In the genomic region with DNA sequence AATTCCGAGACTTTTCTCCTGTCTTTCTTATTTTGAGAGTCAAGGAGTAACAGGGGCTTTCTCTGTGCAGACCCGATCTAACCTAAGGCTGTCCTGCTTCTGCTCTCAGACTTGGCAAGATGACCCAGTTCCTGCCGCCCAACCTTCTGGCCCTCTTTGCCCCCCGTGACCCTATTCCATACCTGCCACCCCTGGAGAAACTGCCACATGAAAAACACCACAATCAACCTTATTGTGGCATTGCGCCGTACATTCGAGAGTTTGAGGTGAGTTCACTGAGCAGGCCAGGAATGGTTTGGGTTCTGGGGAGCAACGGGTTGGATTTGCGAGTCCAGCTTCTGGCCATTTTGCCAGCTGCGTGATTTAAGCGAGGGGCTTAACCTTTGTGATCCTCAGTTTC, we compare ENCODE assay signal across 9 cellular contexts. TPM values are rescaled to one million over a fixed set of nuclear protein-coding genes. Genes with fewer than 3 reads are reported as not detected.
A peak's percentile ranks its signal among the peaks of the same experiment; 100 is the strongest.
DNase-seq lines count a peak whose midpoint lies in the region; ATAC-seq and TF ChIP-seq lines count a peak whose summit lies in the region.
"Had no signal": no experiment of that assay in that cellular context is flagged by ENCODE, and none has a peak within 500 bp of the region (broad histone marks: within the 10 kb centered on the region; RNA-seq: fewer than 3 reads in every experiment).

No MANE protein-coding gene starts in this region.

- peak overlapping the region; percentile 87 for H3K27ac ChIP-seq in foreskin keratinocyte

- no peaks in the 10 kb centered on the region for H3K9me3 ChIP-seq in T-helper 17 cell (ENCODE audit: control insufficient read depth, low read length, poor library complexity, severe bottlenecking)

- ATAC-seq in T-helper 17 cell (no peak), foreskin keratinocyte (no peak), GM19397 (IDR thresholded peaks at IDR 0.05; ENCODE audit: unreplicated experiment) (no peak)

- peaks cover 8% of the 10 kb centered on the region for H3K4me1 ChIP-seq in foreskin keratinocyte

- DNase-seq in GM12865 (ENCODE audit: low read depth) (no peak), T-helper 17 cell (no peak), foreskin keratinocyte (no peak), skeletal muscle cell (ENCODE audit: low read depth) (no peak), amygdala (lab: John Stamatoyannopoulos, UW) (no peak), occipital lobe (lab: John Stamatoyannopoulos, UW) (no peak), DMS153 treated with DMSO at 0.1 percent for 48 hours (lab: John Stamatoyannopoulos, UW; ENCODE audit: unreplicated experiment) (no peak)
- DNase-seq: RPMI8226 had no signal

- no peak for TF ChIP-seq CTCF in GM12865 (IDR thresholded peaks at IDR 0.05; ENCODE audit: insufficient read depth, low read depth, low read length, missing control alignments)
- TF ChIP-seq CTCF in foreskin keratinocyte (conservative IDR thresholded peaks at IDR 0.05): no peak

- peaks cover 33% of the 10 kb centered on the region for H3K4me1 Mint-ChIP-seq in T-helper 17 cell

- peaks cover 9% of the 10 kb centered on the region for H3K36me3 Mint-ChIP-seq in T-helper 17 cell (ENCODE audit: low read depth)

- H3K27me3 Mint-ChIP-seq in T-helper 17 cell: peaks cover 3% of the 10 kb centered on the region

- H3K27me3 ChIP-seq in foreskin keratinocyte: no peaks in the 10 kb centered on the region

- peak overlapping the region; percentile 96 for H3K4me3 Mint-ChIP-seq in T-helper 17 cell

- H3K27ac Mint-ChIP-seq in T-helper 17 cell: peak overlapping the region; percentile 97

- H3K4me3 ChIP-seq in GM12865 (ENCODE audit: low read depth, low read length) (peak overlapping the region; percentile 91), skeletal muscle cell (ENCODE audit: low read depth, low read length) (peak overlapping the region; percentile 96)

RNA-seq across cellular contexts. Expression of a gene that starts 1.0 kb away (rescaled TPM):
- total RNA-seq in T-helper 17 cell (100 to 1,000 TPM; 352 to 394 TPM), foreskin keratinocyte (138 and 160 TPM in 2 replicates), occipital lobe (112 TPM)
- 183 and 199 TPM in 2 replicates for polyA plus RNA-seq in foreskin keratinocyte

RNA-seq across cellular contexts. Expression of a gene that starts 13.8 kb away (rescaled TPM):
- not detected for total RNA-seq in T-helper 17 cell
- total RNA-seq in foreskin keratinocyte: not detected in 2 replicates
- polyA plus RNA-seq in foreskin keratinocyte: not detected in 2 replicates
- under 0.01 TPM for total RNA-seq in occipital lobe

RNA-seq across cellular contexts. Expression of a gene that starts 21.7 kb away (rescaled TPM):
- not detected for total RNA-seq in T-helper 17 cell
- total RNA-seq in foreskin keratinocyte: 10.0 and 11.7 TPM in 2 replicates
- polyA plus RNA-seq in foreskin keratinocyte: 15.2 and 17.2 TPM in 2 replicates
- not detected for total RNA-seq in occipital lobe

RNA-seq across cellular contexts. Expression of a gene that starts 27.9 kb away (rescaled TPM):
- 1 to 10 TPM; 4.7 to 5.2 TPM for total RNA-seq in T-helper 17 cell
- total RNA-seq in foreskin keratinocyte: 2.4 and 3.0 TPM in 2 replicates
- polyA plus RNA-seq in foreskin keratinocyte: 3.8 and 4.3 TPM in 2 replicates
- 28.7 TPM for total RNA-seq in occipital lobe

RNA-seq across cellular contexts. Expression of a gene that starts 28.7 kb away (rescaled TPM):
- total RNA-seq in T-helper 17 cell: not detected
- total RNA-seq in foreskin keratinocyte: 1.1 and 1.8 TPM in 2 replicates
- 2.0 and 2.5 TPM in 2 replicates for polyA plus RNA-seq in foreskin keratinocyte
- total RNA-seq in occipital lobe: not detected
